9 cellular contexts compared by ENCODE assay signal in genomic region chr3:42591811-42592210, GRCh38. TPM values are rescaled to one million over a fixed set of nuclear protein-coding genes. Genes with fewer than 3 reads are reported as not detected.
DNase-seq lines count a peak whose midpoint lies in the region; ATAC-seq and TF ChIP-seq lines count a peak whose summit lies in the region.
"Had no signal": no experiment of that assay in that cellular context is flagged by ENCODE, and none has a peak within 500 bp of the region (broad histone marks: within the 10 kb centered on the region; RNA-seq: fewer than 3 reads in every experiment).

No MANE protein-coding gene starts in this region.

- peak overlapping the region; percentile 86 for H3K4me3 Mint-ChIP-seq in endodermal cell

- no peak overlapping the region for H2AFZ ChIP-seq in DND-41 (ENCODE audit: low read depth, low read length)
- H2AFZ ChIP-seq in PC-9, result no peak overlapping the region
- H2AFZ ChIP-seq in parathyroid adenoma, result no peak overlapping the region

- H3K9me2 ChIP-seq in PC-9 (ENCODE audit: insufficient read depth), result no peaks in the 10 kb centered on the region

- H3K4me2 ChIP-seq in DND-41 (ENCODE audit: insufficient read depth, low read length), result peak overlapping the region; percentile 82
- H3K4me2 ChIP-seq in PC-9, result peak overlapping the region; percentile 90
- peak overlapping the region; percentile 63 for H3K4me2 ChIP-seq in parathyroid adenoma (ENCODE audit: low read length)

- H3F3A ChIP-seq in PC-9 (ENCODE audit: insufficient read depth, low read depth), result peaks cover 36% of the 10 kb centered on the region

- H3K36me3 Mint-ChIP-seq in endodermal cell (ENCODE audit: low read depth), result peaks cover 17% of the 10 kb centered on the region

- H3K36me3 ChIP-seq in DND-41 (ENCODE audit: insufficient read depth, low read length) (peaks cover 47% of the 10 kb centered on the region), PC-9 (ENCODE audit: low read depth) (0 out of 2 replicates have a peak, but pooled peaks cover 5% of the 10 kb centered on the region), endodermal cell (ENCODE audit: control insufficient read depth, insufficient read depth, low read length) (peaks cover 30% of the 10 kb centered on the region), parathyroid adenoma (ENCODE audit: control insufficient read depth, insufficient read depth, low read length) (no peaks in the 10 kb centered on the region)

- POLR2A ChIA-PET in PC-9 (lab: Charles Lee; ENCODE audit: unreplicated experiment), result interaction anchor here (0.8 kb wide), 1 partner anchor 11 kb away, joined by 6 read pairs; no protein-coding TSS in a partner anchor

- H4K20me1 ChIP-seq in DND-41 (ENCODE audit: insufficient read depth, low read length) (peaks cover 6% of the 10 kb centered on the region), PC-9 (ENCODE audit: insufficient read depth) (no peaks in the 10 kb centered on the region)

- peak overlapping the region; percentile 51 for H3K27ac ChIP-seq in DND-41 (ENCODE audit: low read length)
- no peak overlapping the region for H3K27ac ChIP-seq in PC-9
- H3K27ac ChIP-seq in endodermal cell (ENCODE audit: low read depth, low read length), result no peak overlapping the region
- no peak overlapping the region for H3K27ac ChIP-seq in parathyroid adenoma

- H3K9ac ChIP-seq in DND-41 (ENCODE audit: low read depth, low read length) (peak overlapping the region; percentile 60), endodermal cell (ENCODE audit: extremely low read depth, low read length, poor library complexity, severe bottlenecking) (peak overlapping the region; percentile 58), parathyroid adenoma (no peak overlapping the region)

- H3K4me1 ChIP-seq in DND-41 (ENCODE audit: insufficient read depth, low read length), result peaks cover 40% of the 10 kb centered on the region
- peaks cover 21% of the 10 kb centered on the region for H3K4me1 ChIP-seq in PC-9 (replicated peaks; ENCODE audit: insufficient read depth)
- peaks cover 14% of the 10 kb centered on the region for H3K4me1 ChIP-seq in endodermal cell (ENCODE audit: control insufficient read depth, insufficient read depth, low read length)
- H3K4me1 ChIP-seq in parathyroid adenoma, result peaks cover 4% of the 10 kb centered on the region

- no peak for ATAC-seq in DND-41 (ENCODE audit: insufficient read depth, low read depth)
- ATAC-seq in activated CD4-positive, CD25-positive, alpha-beta regulatory T cell treated with anti-CD3 and anti-CD28 coated beads, Interleukin-2, amount 50 U/mL, for 24 hours, result no peak

- no peaks in the 10 kb centered on the region for H3K9me3 Mint-ChIP-seq in endodermal cell

- H3K9me3 ChIP-seq in DND-41 (ENCODE audit: insufficient read depth, low read length, severe bottlenecking) (no peaks in the 10 kb centered on the region), PC-9 (ENCODE audit: insufficient read depth, low read depth) (no peaks in the 10 kb centered on the region), endodermal cell (ENCODE audit: control insufficient read depth, low read length) (no peaks in the 10 kb centered on the region), parathyroid adenoma (ENCODE audit: control insufficient read depth, low read length) (no peaks in the 10 kb centered on the region)

- H3K27me3 ChIP-seq in DND-41 (ENCODE audit: insufficient read depth, low read length, poor library complexity), result no peaks in the 10 kb centered on the region
- H3K27me3 ChIP-seq in PC-9 (ENCODE audit: insufficient read depth, low read depth), result no peaks in the 10 kb centered on the region
- H3K27me3 ChIP-seq in endodermal cell (ENCODE audit: control insufficient read depth, insufficient read depth, low read length, poor library complexity, severe bottlenecking), result no peaks in the 10 kb centered on the region
- no peaks in the 10 kb centered on the region for H3K27me3 ChIP-seq in parathyroid adenoma (ENCODE audit: control insufficient read depth, insufficient read depth, low read length)

- BruUV-seq in PC-9 (replicated peaks; lab: Mats Ljungman, UMichigan), result no TSS peak

- DNase-seq in DND-41, result no peak
- no peak for DNase-seq in PC-9
- DNase-seq in endodermal cell, result no peak
- DNase-seq in AML-193 (lab: John Stamatoyannopoulos, UW), result no peak
- no peak for DNase-seq in NCI-H446 treated with DMSO at 0.1 percent for 48 hours (lab: John Stamatoyannopoulos, UW)
- no peak for DNase-seq in NK-92 (lab: John Stamatoyannopoulos, UW; ENCODE audit: unreplicated experiment)
- DNase-seq: NCI-H2107 had no signal

- CTCF ChIA-PET in PC-9 (lab: Charles Lee), result interaction anchor here (0.6 kb wide), 1 partner anchor 59 kb away, joined by 17 read pairs; no protein-coding TSS in a partner anchor

- H3K4me3 ChIP-seq in DND-41 (ENCODE audit: low read depth in 1 of 2, low read length in 2 of 2), result peak overlapping the region; percentile 30 to 62
- H3K4me3 ChIP-seq in PC-9, result peak overlapping the region; percentile 65; the same call in 1 of the 2 replicates
- peak overlapping the region; percentile 88 for H3K4me3 ChIP-seq in endodermal cell (ENCODE audit: low read length)
- no peak overlapping the region for H3K4me3 ChIP-seq in parathyroid adenoma (ENCODE audit: low read depth, low read length)

- H3K27ac Mint-ChIP-seq in endodermal cell, result peak overlapping the region; percentile 93

- intact Hi-C loops in PC-9 (cut with micrococcal nuclease; ENCODE audit: unreplicated experiment), result loop anchor here (5.0 kb wide), 1 partner anchor 215 kb away; the partner anchor contains the start of gene ACKR2

- whole genome bisulfite sequencing in endodermal cell (ENCODE audit: insufficient coverage in 1 of 2, insufficient read length in 1 of 2), 2 experiments, result 70 to 77% methylated on average over 3 to 4 of the region's 4 CpGs

- no peaks in the 10 kb centered on the region for H3K27me3 Mint-ChIP-seq in endodermal cell (ENCODE audit: insufficient read depth)

- H3K4me1 Mint-ChIP-seq in endodermal cell, result peaks cover 45% of the 10 kb centered on the region

- H3K79me2 ChIP-seq in DND-41 (ENCODE audit: insufficient read depth, low read length), result peaks cover 42% of the 10 kb centered on the region
- H3K79me2 ChIP-seq in PC-9 (ENCODE audit: low read depth), result peaks cover 21% of the 10 kb centered on the region
- H3K79me2 ChIP-seq in parathyroid adenoma, result no peaks in the 10 kb centered on the region

- TF ChIP-seq CTCF in DND-41 (IDR thresholded peaks at IDR 0.05; ENCODE audit: borderline replicate concordance, extremely low read depth, low read length, poor library complexity, severe bottlenecking) (no peak), PC-9 (conservative IDR thresholded peaks at IDR 0.05) (no peak), endodermal cell (conservative IDR thresholded peaks at IDR 0.05) (no peak), parathyroid adenoma (IDR thresholded peaks at IDR 0.05) (no peak)

RNA-seq across cellular contexts. Expression of gene SS18L2, which starts 1.2 kb away (rescaled TPM):
- total RNA-seq in PC-9 (2021), result 28.8 and 34.5 TPM in 2 replicates
- 10 to 100 TPM; 37.8 to 44.8 TPM for total RNA-seq in endodermal cell
- polyA plus RNA-seq in endodermal cell (2013, experiment 1 of 2), result 57.5 TPM
- polyA plus RNA-seq in endodermal cell (2013, experiment 2 of 2), result 54.6 TPM

RNA-seq across cellular contexts. Expression of gene NKTR, which starts 8.7 kb away (rescaled TPM):
- 66.0 and 70.5 TPM in 2 replicates for total RNA-seq in PC-9 (2021)
- 100 to 1,000 TPM; 101 to 116 TPM for total RNA-seq in endodermal cell
- polyA plus RNA-seq in endodermal cell (2013, experiment 1 of 2), result 87.3 TPM
- polyA plus RNA-seq in endodermal cell (2013, experiment 2 of 2), result 86.0 TPM

RNA-seq across cellular contexts. Expression of gene SEC22C, which starts 10.0 kb away (rescaled TPM):
- 38.1 and 42.4 TPM in 2 replicates for total RNA-seq in PC-9 (2021)
- 10 to 100 TPM; 35.2 to 38.4 TPM for total RNA-seq in endodermal cell
- 44.3 TPM for polyA plus RNA-seq in endodermal cell (2013, experiment 1 of 2)
- 40.9 TPM for polyA plus RNA-seq in endodermal cell (2013, experiment 2 of 2)
